ENCODE assay signal across 14 cellular contexts in genomic region chr2:128628206-128628605, GRCh38.
DNase-seq lines count a peak whose midpoint lies in the region; ATAC-seq, FAIRE-seq and TF ChIP-seq lines count a peak whose summit lies in the region.
"Had no signal": no experiment of that assay in that cellular context is flagged by ENCODE, and none has a peak within 500 bp of the region (broad histone marks: within the 10 kb centered on the region; RNA-seq: fewer than 3 reads in every experiment).

No MANE protein-coding gene starts in this region.

- H3K27me3 ChIP-seq in H1 (replicated peaks in 1 of 4; ENCODE audit: control insufficient read depth in 3 of 4, extremely low read depth in 1 of 4, insufficient read depth in 3 of 4, low read length in 3 of 4) (no peaks in the 10 kb centered on the region; a peak in 2 of 7 replicates), A673 (replicated peaks; ENCODE audit: insufficient read depth, low read depth, low read length, poor library complexity) (no peaks in the 10 kb centered on the region)
- H3K27me3 ChIP-seq: BLaER1 treated with 17β-estradiol and CSF1 and Interleukin-3, amounts not matched to agents 10 nM and 100 nM had no signal

- CTCF ChIA-PET in activated CD8-positive, alpha-beta memory T cell treated with anti-CD3 and anti-CD28 coated beads, Interleukin-2, amount 10 ng/mL, durations not matched to agents 7 days and 5 days (lab: Charles Lee): no interaction called here
- CTCF ChIA-PET in H1 (lab: Charles Lee; ENCODE audit: partially characterized antibody) (interaction anchor here (1.1 to 1.2 kb wide), 2 partner anchors 32 to 254 kb away, joined by 3 to 4 read pairs; no protein-coding TSS in a partner anchor), A673 (lab: Charles Lee) (no interaction called here)

- H4K5ac ChIP-seq in H1 (ENCODE audit: insufficient read length, low read depth, low read length): no peak overlapping the region

- no peak overlapping the region for H3K56ac ChIP-seq in H1 (replicated peaks; ENCODE audit: insufficient read length, low read depth, low read length)

- H3K14ac ChIP-seq in H1 (ENCODE audit: insufficient read length): no peak overlapping the region

- POLR2A ChIA-PET in H1 (lab: Charles Lee; ENCODE audit: partially characterized antibody): interaction anchor here (0.8 to 1.6 kb wide), 3 partner anchors 11 to 305 kb away, joined by 3 to 6 read pairs (median 4); no protein-coding TSS in a partner anchor
- POLR2A ChIA-PET in A673 (lab: Charles Lee; ENCODE audit: low non-redundant PET): no interaction called here

- no peak for TF ChIP-seq POLR2A in H1 (IDR thresholded peaks at IDR 0.05; ENCODE audit: control extremely low read depth in 1 of 2, low read depth in 2 of 2, low read length in 2 of 2)

- H3K9me3 Mint-ChIP-seq in activated CD8-positive, alpha-beta memory T cell treated with anti-CD3 and anti-CD28 coated beads, Interleukin-2, amount 10 ng/mL, durations not matched to agents 7 days and 5 days (ENCODE audit: low read depth): no peaks in the 10 kb centered on the region
- H3K9me3 Mint-ChIP-seq in CD14-positive monocyte (no peaks in the 10 kb centered on the region), osteocyte (ENCODE audit: unreplicated experiment) (no peaks in the 10 kb centered on the region)

- FAIRE-seq in H1 (lab: Jason Lieb, UNC) (no peak), urothelium cell line (lab: Jason Lieb, UNC) (no peak)

- H3K23me2 ChIP-seq in H1 (ENCODE audit: low read depth, low read length): no peaks in the 10 kb centered on the region

- no peak overlapping the region for H3K4me3 ChIP-seq in H1 (ENCODE audit: extremely low read depth in 1 of 4, insufficient read depth in 2 of 4, low read depth in 3 of 4, low read length in 4 of 4)
- H3K4me3 ChIP-seq in A673 (ENCODE audit: low read depth, low read length, poor library complexity, severe bottlenecking): no peak overlapping the region
- H3K4me3 ChIP-seq: BLaER1 treated with 17β-estradiol and CSF1 and Interleukin-3, amounts not matched to agents 10 nM and 100 nM had no signal

- no peak for ATAC-seq in activated CD8-positive, alpha-beta memory T cell treated with anti-CD3 and anti-CD28 coated beads, Interleukin-2, amount 10 ng/mL, durations not matched to agents 7 days and 5 days

- no peak for TF ChIP-seq RAD21 in H1 (IDR thresholded peaks at IDR 0.05 in 1 of 2, conservative IDR thresholded peaks at IDR 0.05 in 1 of 2; ENCODE audit: low read depth in 2 of 2, low read length in 2 of 2)

- DNase-seq in activated CD8-positive, alpha-beta memory T cell treated with anti-CD3 and anti-CD28 coated beads, Interleukin-2, amount 50 U/mL, for 48 hours: peak; percentile 37
- DNase-seq in activated CD8-positive, alpha-beta memory T cell treated with anti-CD3 and anti-CD28 coated beads, Interleukin-2, amount 10 ng/mL, durations not matched to agents 7 days and 5 days: no peak
- DNase-seq in CD14-positive monocyte (ENCODE audit: low spot score) (peak; percentile 18), H1 (ENCODE audit: low read depth in 1 of 2, low spot score in 2 of 2) (no peak), osteocyte (ENCODE audit: extremely low spot score, unreplicated experiment) (peak; percentile 75), urothelium cell line (ENCODE audit: low spot score) (no peak), LoVo (ENCODE audit: low spot score) (no peak), A673 (ENCODE audit: low spot score) (no peak)
- DNase-seq: 8988T, EL, NCI-H2029, NCI-H2171 treated with DMSO at 0.1 percent for 48 hours, NCI-H510A had no signal

- TF ChIP-seq EP300 in H1 (IDR thresholded peaks at IDR 0.05; ENCODE audit: borderline replicate concordance in 1 of 2, low read depth in 2 of 2, low read length in 2 of 2): no peak

- H3K18ac ChIP-seq in H1 (ENCODE audit: extremely low read depth, low read length): peak overlapping the region; percentile 3; the same call in 1 of the 2 replicates

- H3K27ac Mint-ChIP-seq in activated CD8-positive, alpha-beta memory T cell treated with anti-CD3 and anti-CD28 coated beads, Interleukin-2, amount 10 ng/mL, durations not matched to agents 7 days and 5 days: no peak overlapping the region
- H3K27ac Mint-ChIP-seq in CD14-positive monocyte (no peak overlapping the region), osteocyte (ENCODE audit: unreplicated experiment) (no peak overlapping the region)

- H3K9ac ChIP-seq in H1 (replicated peaks in 1 of 4; ENCODE audit: extremely low read depth in 1 of 4, low read depth in 3 of 4, low read length in 3 of 4): no peak overlapping the region
- H3K9ac ChIP-seq: BLaER1 treated with 17β-estradiol and CSF1 and Interleukin-3, amounts not matched to agents 10 nM and 100 nM had no signal

- H2BK15ac ChIP-seq in H1 (ENCODE audit: low read length): 0 out of 2 replicates have a peak overlapping the region, but pooled peaks have one; percentile 1

- peak overlapping the region; percentile 34; the same call in 1 of the 2 replicates for H2BK20ac ChIP-seq in H1 (ENCODE audit: low read length)

- H3K4me1 ChIP-seq in H1 (replicated peaks in 1 of 4; ENCODE audit: control insufficient read depth in 3 of 4, insufficient read depth in 4 of 4, low read length in 3 of 4): peaks cover 0 to 11% (median 4%) of the 10 kb centered on the region in 4 experiments; a peak in 3 of 7 replicates
- peaks cover 15% of the 10 kb centered on the region for H3K4me1 ChIP-seq in A673 (ENCODE audit: insufficient read depth, low read length, poor library complexity, severe bottlenecking)

- H3K4me3 Mint-ChIP-seq in activated CD8-positive, alpha-beta memory T cell treated with anti-CD3 and anti-CD28 coated beads, Interleukin-2, amount 10 ng/mL, durations not matched to agents 7 days and 5 days: no peak overlapping the region
- H3K4me3 Mint-ChIP-seq in CD14-positive monocyte (no peak overlapping the region), osteocyte (ENCODE audit: unreplicated experiment) (no peak overlapping the region)

- no peak overlapping the region for H3K27ac ChIP-seq in H1 (ENCODE audit: low read depth, low read length)
- H3K27ac ChIP-seq in A673 (ENCODE audit: low read depth, low read length, poor library complexity, severe bottlenecking): no peak overlapping the region
- H3K27ac ChIP-seq: BLaER1 treated with 17β-estradiol and CSF1 and Interleukin-3, amounts not matched to agents 10 nM and 100 nM had no signal

- no peak for TF ChIP-seq CTCF in CD14-positive monocyte (IDR thresholded peaks at IDR 0.05)
- no peak for TF ChIP-seq CTCF in H1 (IDR thresholded peaks at IDR 0.05; ENCODE audit: control extremely low read depth in 1 of 3, insufficient read depth in 1 of 3, low read depth in 1 of 3, low read length in 3 of 3)
- no peak for TF ChIP-seq CTCF in osteocyte (IDR thresholded peaks at IDR 0.05)
- TF ChIP-seq CTCF in A673 (conservative IDR thresholded peaks at IDR 0.05; ENCODE audit: low read depth, low read length): no peak

- H4K20me1 ChIP-seq in H1 (replicated peaks in 1 of 2; ENCODE audit: control insufficient read depth in 1 of 2, insufficient read depth in 2 of 2, low read length in 2 of 2): no peaks in the 10 kb centered on the region
- H4K20me1 ChIP-seq: BLaER1 treated with 17β-estradiol and CSF1 and Interleukin-3, amounts not matched to agents 10 nM and 100 nM had no signal

- no peak overlapping the region for H3K4me2 ChIP-seq in H1 (ENCODE audit: insufficient read depth in 1 of 2, low read depth in 2 of 2, low read length in 2 of 2)
- H3K4me2 ChIP-seq: BLaER1 treated with 17β-estradiol and CSF1 and Interleukin-3, amounts not matched to agents 10 nM and 100 nM had no signal

- no peak overlapping the region for H2BK5ac ChIP-seq in H1 (ENCODE audit: low read depth, low read length)

- no peaks in the 10 kb centered on the region for H3K9me3 ChIP-seq in H1 (ENCODE audit: insufficient read depth in 2 of 2, low read depth in 1 of 2, low read length in 1 of 2)
- no peaks in the 10 kb centered on the region for H3K9me3 ChIP-seq in A673 (ENCODE audit: low read depth, low read length, poor library complexity, severe bottlenecking)
- H3K9me3 ChIP-seq: BLaER1 treated with 17β-estradiol and CSF1 and Interleukin-3, amounts not matched to agents 10 nM and 100 nM had no signal

- no TSS peak for BruUV-seq in A673 (replicated peaks; lab: Mats Ljungman, UMichigan)

- no peak overlapping the region for H3K23ac ChIP-seq in H1 (ENCODE audit: insufficient read length)

- H3K36me3 Mint-ChIP-seq in activated CD8-positive, alpha-beta memory T cell treated with anti-CD3 and anti-CD28 coated beads, Interleukin-2, amount 10 ng/mL, durations not matched to agents 7 days and 5 days: no peaks in the 10 kb centered on the region
- H3K36me3 Mint-ChIP-seq in CD14-positive monocyte (no peaks in the 10 kb centered on the region), osteocyte (ENCODE audit: unreplicated experiment) (no peaks in the 10 kb centered on the region)

- H3K79me2 ChIP-seq in H1 (ENCODE audit: control insufficient read depth in 1 of 2, insufficient read depth in 2 of 2, low read length in 2 of 2): no peaks in the 10 kb centered on the region

- H3K4ac ChIP-seq in H1 (replicated peaks; ENCODE audit: insufficient read length, low read depth, low read length): no peak overlapping the region

- H3K79me1 ChIP-seq in H1 (ENCODE audit: low read depth, low read length): no peaks in the 10 kb centered on the region; the same call in 1 of the 2 replicates

- no peak overlapping the region for H4K91ac ChIP-seq in H1 (replicated peaks; ENCODE audit: insufficient read length, low read length)

- H3K27me3 Mint-ChIP-seq in activated CD8-positive, alpha-beta memory T cell treated with anti-CD3 and anti-CD28 coated beads, Interleukin-2, amount 10 ng/mL, durations not matched to agents 7 days and 5 days: peaks cover 61% of the 10 kb centered on the region
- H3K27me3 Mint-ChIP-seq in CD14-positive monocyte (ENCODE audit: low read depth in 3 of 3): peaks cover 8 to 15% (median 11%) of the 10 kb centered on the region in 3 donors
- H3K27me3 Mint-ChIP-seq in osteocyte (ENCODE audit: unreplicated experiment): peaks cover 2% of the 10 kb centered on the region

- intact Hi-C loops in CD14-positive monocyte (cut with micrococcal nuclease) (no loop called here), A673 (cut with micrococcal nuclease; ENCODE audit: unreplicated experiment) (no loop called here)

- H3K36me3 ChIP-seq in H1 (ENCODE audit: control insufficient read depth in 2 of 4, insufficient read depth in 4 of 4, low read length in 3 of 4) (no peaks in the 10 kb centered on the region), A673 (ENCODE audit: insufficient read depth, low read length, poor library complexity, severe bottlenecking) (no peaks in the 10 kb centered on the region)
- H3K36me3 ChIP-seq: BLaER1 treated with 17β-estradiol and CSF1 and Interleukin-3, amounts not matched to agents 10 nM and 100 nM had no signal

- H2AK5ac ChIP-seq in H1 (ENCODE audit: low read depth, low read length): no peak overlapping the region

- 83% methylated on average over 4 of the region's 7 CpGs; no CpG with 5 or more reads in 1 of the 2 experiments for WGBS in H1 (ENCODE audit: extremely low coverage in 1 of 2, insufficient coverage in 1 of 2, insufficient read length in 1 of 2, insufficient replicate concordance in 2 of 2, low coverage in 1 of 2, low lambda C conversion rate in 2 of 2, missing lambda C conversion rate in 1 of 2), 2 experiments

- no peak overlapping the region for H2AFZ ChIP-seq in H1 (ENCODE audit: low read length)

- H4K8ac ChIP-seq in H1 (ENCODE audit: extremely low read depth, insufficient read depth, low read length): no peak overlapping the region

- H2BK12ac ChIP-seq in H1 (ENCODE audit: low read depth, low read length): no peak overlapping the region

- no peak overlapping the region for H2BK120ac ChIP-seq in H1 (replicated peaks; ENCODE audit: low read depth, low read length)

- peaks cover 26% of the 10 kb centered on the region for H3K4me1 Mint-ChIP-seq in activated CD8-positive, alpha-beta memory T cell treated with anti-CD3 and anti-CD28 coated beads, Interleukin-2, amount 10 ng/mL, durations not matched to agents 7 days and 5 days
- H3K4me1 Mint-ChIP-seq in CD14-positive monocyte (peaks cover 16% of the 10 kb centered on the region), osteocyte (ENCODE audit: unreplicated experiment) (peaks cover 28% of the 10 kb centered on the region)

Comparison
In these comparisons a context has a peak if more than half of its experiments do, and no peak if none do; other contexts are left out.
1. DNase-seq: peak in activated CD8-positive, alpha-beta memory T cell treated with anti-CD3 and anti-CD28 coated beads, Interleukin-2, amount 50 U/mL, for 48 hours (single experiment), CD14-positive monocyte (single experiment) and osteocyte (single experiment); none in activated CD8-positive, alpha-beta memory T cell treated with anti-CD3 and anti-CD28 coated beads, Interleukin-2, amount 10 ng/mL, durations not matched to agents 7 days and 5 days (single experiment), H1 (0 of 2), urothelium cell line (single experiment), LoVo (single experiment) and A673 (single experiment).